Comparison of ENCODE assay signal across 1 cellular context in the genomic region with DNA sequence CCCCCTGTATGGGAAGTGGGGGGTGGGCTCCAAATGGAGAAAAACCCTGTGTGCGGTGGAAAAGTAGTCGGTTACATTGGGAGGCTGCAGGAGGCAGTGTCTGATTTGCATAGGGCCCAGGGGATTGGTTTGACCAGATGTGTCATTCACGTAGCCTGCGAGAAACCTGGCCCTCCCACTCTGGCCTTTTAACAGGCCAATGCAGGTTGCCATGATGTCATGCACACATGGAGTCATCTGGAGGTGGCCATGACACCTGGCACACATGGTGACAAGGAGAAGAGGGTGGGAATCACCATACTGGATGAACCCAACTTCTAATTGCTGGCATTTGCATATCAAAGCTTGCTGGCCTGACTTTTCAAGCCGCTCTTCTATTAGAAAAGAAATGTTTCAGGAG.
TF ChIP-seq lines count a peak whose summit lies in the region.

No MANE protein-coding gene starts in this region.

TF ChIP-seq in SK-N-SH, 30 proteins besides CTCF, POLR2A, EP300 and RAD21 (continued from another document):
- TF ChIP-seq, protein P1, sequence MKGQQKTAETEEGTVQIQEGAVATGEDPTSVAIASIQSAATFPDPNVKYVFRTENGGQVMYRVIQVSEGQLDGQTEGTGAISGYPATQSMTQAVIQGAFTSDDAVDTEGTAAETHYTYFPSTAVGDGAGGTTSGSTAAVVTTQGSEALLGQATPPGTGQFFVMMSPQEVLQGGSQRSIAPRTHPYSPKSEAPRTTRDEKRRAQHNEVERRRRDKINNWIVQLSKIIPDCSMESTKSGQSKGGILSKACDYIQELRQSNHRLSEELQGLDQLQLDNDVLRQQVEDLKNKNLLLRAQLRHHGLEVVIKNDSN (IDR thresholded peaks at IDR 0.05; ENCODE audit: borderline replicate concordance, low read depth), result no peak
- TF ChIP-seq, protein P2, sequence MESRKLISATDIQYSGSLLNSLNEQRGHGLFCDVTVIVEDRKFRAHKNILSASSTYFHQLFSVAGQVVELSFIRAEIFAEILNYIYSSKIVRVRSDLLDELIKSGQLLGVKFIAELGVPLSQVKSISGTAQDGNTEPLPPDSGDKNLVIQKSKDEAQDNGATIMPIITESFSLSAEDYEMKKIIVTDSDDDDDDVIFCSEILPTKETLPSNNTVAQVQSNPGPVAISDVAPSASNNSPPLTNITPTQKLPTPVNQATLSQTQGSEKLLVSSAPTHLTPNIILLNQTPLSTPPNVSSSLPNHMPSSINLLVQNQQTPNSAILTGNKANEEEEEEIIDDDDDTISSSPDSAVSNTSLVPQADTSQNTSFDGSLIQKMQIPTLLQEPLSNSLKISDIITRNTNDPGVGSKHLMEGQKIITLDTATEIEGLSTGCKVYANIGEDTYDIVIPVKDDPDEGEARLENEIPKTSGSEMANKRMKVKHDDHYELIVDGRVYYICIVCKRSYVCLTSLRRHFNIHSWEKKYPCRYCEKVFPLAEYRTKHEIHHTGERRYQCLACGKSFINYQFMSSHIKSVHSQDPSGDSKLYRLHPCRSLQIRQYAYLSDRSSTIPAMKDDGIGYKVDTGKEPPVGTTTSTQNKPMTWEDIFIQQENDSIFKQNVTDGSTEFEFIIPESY (IDR thresholded peaks at IDR 0.05; ENCODE audit: borderline replicate concordance, low read depth), result no peak
